In the genomic region with DNA sequence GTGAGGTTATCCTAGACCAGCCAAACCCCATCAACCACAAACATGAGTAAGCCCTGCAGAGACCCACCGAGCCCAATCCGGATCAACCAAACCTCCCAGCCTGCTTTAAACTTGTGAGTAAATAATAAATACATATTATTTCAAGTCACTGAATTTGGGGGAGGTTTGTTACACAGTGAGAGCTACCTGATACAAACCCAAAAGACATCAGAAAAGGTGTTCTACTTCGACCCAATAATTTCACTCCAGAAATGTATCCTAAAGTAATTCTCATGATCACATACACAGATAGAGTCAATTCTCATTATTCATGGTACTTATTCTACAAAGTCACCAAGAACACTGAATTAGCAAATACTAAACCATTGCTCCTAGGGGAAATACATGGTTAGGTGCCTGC, we compare ENCODE assay signal across 24 cellular contexts.
"Had no signal": no experiment of that assay in that cellular context is flagged by ENCODE, and none has a peak within 500 bp of the region (broad histone marks: within the 10 kb centered on the region; RNA-seq: fewer than 3 reads in every experiment).

No MANE protein-coding gene starts in this region.

- DNase-seq: Karpas-422, KG1, MG63, NCI-H1092, NCI-H1105 treated with DMSO at 0.1 percent for 48 hours, NCI-H1417 treated with DMSO at 0.1 percent for 48 hours, NCI-H146, NCI-H1694 treated with DMSO at 0.1 percent for 48 hours, NCI-H2029, NCI-H2081 treated with DMSO at 0.1 percent for 48 hours, NCI-H2171, NCI-H226, NCI-H446, NCI-H510A, NCI-H524 treated with DMSO at 0.1 percent for 48 hours, NCI-H69, NCI-H774, Right ventricle myocardium superior, RPMI8226, SIG-M5 had no signal

- H3K9me3 ChIP-seq: MG63, SJSA1 had no signal

- H3K36me3 ChIP-seq: MG63, SJSA1 had no signal

- H3K4me3 ChIP-seq: MG63, SJSA1, SK-N-MC had no signal

- H3K27ac ChIP-seq: SJSA1, SK-N-MC had no signal

- H3K27me3 ChIP-seq: MG63, SJSA1 had no signal

- FAIRE-seq: HTR-8/SVneo, RCC 7860 had no signal
